11 cellular contexts compared by ENCODE assay signal in genomic region chr7:361680-362415, GRCh38.
DNase-seq lines count a peak whose midpoint lies in the region; ATAC-seq and TF ChIP-seq lines count a peak whose summit lies in the region.
"Had no signal": no experiment of that assay in that cellular context is flagged by ENCODE, and none has a peak within 500 bp of the region (broad histone marks: within the 10 kb centered on the region; RNA-seq: fewer than 3 reads in every experiment).

No MANE protein-coding gene starts in this region.

- H3K4me1 ChIP-seq in skeletal muscle satellite cell (ENCODE audit: control insufficient read depth, insufficient read depth, low read length), result peaks cover 11% of the 10 kb centered on the region

- intact Hi-C loops in activated CD4-positive, alpha-beta memory T cell treated with anti-CD3 and anti-CD28 coated beads for 36 hours (cut with micrococcal nuclease), result loop anchor here (1.0 to 10.0 kb wide), 3 partner anchors 11 to 240 kb away; partner anchors contain the start of gene PDGFA

- POLR2A ChIA-PET in activated CD4-positive, alpha-beta memory T cell treated with anti-CD3 and anti-CD28 coated beads for 36 hours (lab: Charles Lee), result interaction anchor here (2.5 kb wide), 1 partner anchor 10 kb away, joined by 15 read pairs; no protein-coding TSS in a partner anchor

- H3K4me1 Mint-ChIP-seq in T-helper 2 cell treated with Interferon-gamma antibody and Interleukin-4, amounts not matched to agents 5 μg/mL and 100 μg/mL, for 36 hours (ENCODE audit: low read depth), result peaks cover 40% of the 10 kb centered on the region
- H3K4me1 Mint-ChIP-seq in activated CD4-positive, alpha-beta memory T cell treated with anti-CD3 and anti-CD28 coated beads for 36 hours (ENCODE audit: low read depth), result peaks cover 62% of the 10 kb centered on the region
- peaks cover 14% of the 10 kb centered on the region for H3K4me1 Mint-ChIP-seq in glutamatergic neuron (ENCODE audit: low read depth, unreplicated experiment)

- H3K9me3 Mint-ChIP-seq in T-helper 2 cell treated with Interferon-gamma antibody and Interleukin-4, amounts not matched to agents 5 μg/mL and 100 μg/mL, for 36 hours, result peaks cover 11% of the 10 kb centered on the region
- H3K9me3 Mint-ChIP-seq in activated CD4-positive, alpha-beta memory T cell treated with anti-CD3 and anti-CD28 coated beads for 36 hours, result peaks cover 10% of the 10 kb centered on the region
- peaks cover 6% of the 10 kb centered on the region for H3K9me3 Mint-ChIP-seq in glutamatergic neuron (ENCODE audit: unreplicated experiment)

- no peaks in the 10 kb centered on the region for H3K9me3 ChIP-seq in skeletal muscle satellite cell (replicated peaks; ENCODE audit: low read length)
- H3K9me3 ChIP-seq: testis had no signal

- H3K36me3 Mint-ChIP-seq in T-helper 2 cell treated with Interferon-gamma antibody and Interleukin-4, amounts not matched to agents 5 μg/mL and 100 μg/mL, for 36 hours (ENCODE audit: low read depth), result peaks cover 7% of the 10 kb centered on the region
- no peaks in the 10 kb centered on the region for H3K36me3 Mint-ChIP-seq in activated CD4-positive, alpha-beta memory T cell treated with anti-CD3 and anti-CD28 coated beads for 36 hours
- H3K36me3 Mint-ChIP-seq in glutamatergic neuron (ENCODE audit: unreplicated experiment), result no peaks in the 10 kb centered on the region

- peak overlapping the region; percentile 12 for H3K4me3 ChIP-seq in skeletal muscle satellite cell (ENCODE audit: low read length)
- H3K4me3 ChIP-seq: lung, testis had no signal

- no peaks in the 10 kb centered on the region for H3K36me3 ChIP-seq in skeletal muscle satellite cell (ENCODE audit: insufficient read depth, low read length)

- H3K4me2 ChIP-seq in skeletal muscle satellite cell (ENCODE audit: low read length), result peak overlapping the region; percentile 52

- H3K27me3 ChIP-seq in skeletal muscle satellite cell (ENCODE audit: control insufficient read depth, insufficient read depth, low read length), result peaks cover 11% of the 10 kb centered on the region
- H3K27me3 ChIP-seq: testis had no signal

- ATAC-seq in HG03139 (IDR thresholded peaks at IDR 0.05; ENCODE audit: unreplicated experiment), result no peak

- peak overlapping the region; percentile 11 for H3K9ac ChIP-seq in skeletal muscle satellite cell (ENCODE audit: low read depth, low read length)

- peak overlapping the region; percentile 74 for H3K4me3 Mint-ChIP-seq in T-helper 2 cell treated with Interferon-gamma antibody and Interleukin-4, amounts not matched to agents 5 μg/mL and 100 μg/mL, for 36 hours
- peak overlapping the region; percentile 61 for H3K4me3 Mint-ChIP-seq in activated CD4-positive, alpha-beta memory T cell treated with anti-CD3 and anti-CD28 coated beads for 36 hours
- peak overlapping the region; percentile 14 for H3K4me3 Mint-ChIP-seq in glutamatergic neuron (ENCODE audit: unreplicated experiment)

- TF ChIP-seq CTCF in glutamatergic neuron (IDR thresholded peaks at IDR 0.05; ENCODE audit: partially characterized antibody, unreplicated experiment), result no peak

- no peak for DNase-seq in T-helper 2 cell treated with Interferon-gamma antibody and Interleukin-4, amounts not matched to agents 5 μg/mL and 100 μg/mL, for 36 hours (ENCODE audit: low spot score)
- no peak for DNase-seq in T-helper 2 cell
- no peak for DNase-seq in activated CD4-positive, alpha-beta memory T cell treated with anti-CD3 and anti-CD28 coated beads for 36 hours
- no peak for DNase-seq in glutamatergic neuron
- DNase-seq in GDM1 (lab: John Stamatoyannopoulos, UW), result no peak
- DNase-seq in NCI-H2196 (lab: John Stamatoyannopoulos, UW; ENCODE audit: unreplicated experiment), result no peak
- DNase-seq: NCI-H345 had no signal

- H3K27me3 Mint-ChIP-seq in T-helper 2 cell treated with Interferon-gamma antibody and Interleukin-4, amounts not matched to agents 5 μg/mL and 100 μg/mL, for 36 hours (ENCODE audit: low read depth), result no peaks in the 10 kb centered on the region
- no peaks in the 10 kb centered on the region for H3K27me3 Mint-ChIP-seq in activated CD4-positive, alpha-beta memory T cell treated with anti-CD3 and anti-CD28 coated beads for 36 hours
- H3K27me3 Mint-ChIP-seq in glutamatergic neuron (ENCODE audit: unreplicated experiment), result peaks cover 11% of the 10 kb centered on the region

- H3K27ac Mint-ChIP-seq in T-helper 2 cell treated with Interferon-gamma antibody and Interleukin-4, amounts not matched to agents 5 μg/mL and 100 μg/mL, for 36 hours, result peak overlapping the region; percentile 91
- peak overlapping the region; percentile 69 for H3K27ac Mint-ChIP-seq in activated CD4-positive, alpha-beta memory T cell treated with anti-CD3 and anti-CD28 coated beads for 36 hours
- no peak overlapping the region for H3K27ac Mint-ChIP-seq in glutamatergic neuron (ENCODE audit: unreplicated experiment)

- CTCF ChIA-PET in activated CD4-positive, alpha-beta memory T cell treated with anti-CD3 and anti-CD28 coated beads for 36 hours (lab: Charles Lee), result interaction anchor here (1.4 kb wide), 2 partner anchors 19 to 29 kb away, joined by 4 to 7 read pairs; no protein-coding TSS in a partner anchor

Comparison
In these comparisons a context has a peak if more than half of its experiments do, and no peak if none do; other contexts are left out.
1. H3K4me3 Mint-ChIP-seq: peak in every context shown above with its lines; median percentile 74 in T-helper 2 cell treated with Interferon-gamma antibody and Interleukin-4, amounts not matched to agents 5 μg/mL and 100 μg/mL, for 36 hours; 61 in activated CD4-positive, alpha-beta memory T cell treated with anti-CD3 and anti-CD28 coated beads for 36 hours; 14 in glutamatergic neuron.